1 cellular context compared by ENCODE assay signal in genomic region chr1:208134491-208134890, GRCh38.
TF ChIP-seq lines count a peak whose summit lies in the region.

No MANE protein-coding gene starts in this region.

TF ChIP-seq in GM23338, 12 proteins besides CTCF, POLR2A, EP300 and RAD21 (continued from another document):
- TF ChIP-seq ZNF462 (CRISPR knock-in tag; IDR thresholded peaks at IDR 0.05) (no peak), REST (IDR thresholded peaks at IDR 0.05; ENCODE audit: unreplicated experiment) (no peak), ZNF331 (CRISPR knock-in tag; IDR thresholded peaks at IDR 0.05; ENCODE audit: low read depth) (no peak)
